In the genomic region with DNA sequence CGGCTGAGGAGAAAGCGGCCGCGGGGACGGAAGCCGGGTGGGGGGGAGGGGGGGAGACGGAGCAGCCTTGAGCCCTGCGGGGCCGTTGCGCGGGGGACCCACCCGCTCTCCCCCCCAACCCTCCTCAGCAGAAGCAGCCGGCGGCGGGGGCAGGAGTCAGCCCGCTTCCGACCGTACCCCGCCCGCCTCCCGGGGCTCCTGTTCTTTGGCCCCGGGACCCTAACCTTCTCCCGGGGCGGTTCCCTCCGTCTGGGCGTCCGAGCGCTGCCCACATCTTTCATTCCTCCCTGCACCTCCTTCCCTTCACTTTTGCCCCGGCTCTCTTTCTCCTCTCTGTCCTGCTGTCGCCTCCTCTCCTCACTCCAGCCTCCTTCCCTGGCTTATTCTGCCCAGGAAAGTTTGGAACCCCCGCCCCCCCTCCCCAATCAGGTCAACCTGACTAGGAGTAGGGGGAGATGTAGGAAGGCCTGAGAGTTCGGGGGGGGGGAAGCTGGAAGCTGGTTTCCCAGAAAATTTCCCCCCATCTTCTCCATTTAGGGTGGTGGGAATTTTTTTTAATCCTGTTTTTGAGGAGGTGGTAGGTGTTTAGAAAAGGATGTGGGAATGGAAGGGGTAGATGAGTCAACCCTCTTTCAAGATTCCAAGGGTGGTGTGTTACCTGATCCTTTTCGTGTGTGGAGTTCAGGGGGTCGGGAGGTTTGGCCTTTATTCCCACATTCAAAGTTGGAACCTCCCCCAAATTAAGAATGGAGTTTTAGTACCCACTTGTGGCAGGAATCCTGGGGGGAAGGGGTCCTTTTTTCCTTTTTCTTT, we compare ENCODE assay signal across 8 cellular contexts. TPM values are rescaled to one million over a fixed set of nuclear protein-coding genes. Genes with fewer than 3 reads are reported as not detected.
DNase-seq lines count a peak whose midpoint lies in the region; ATAC-seq and TF ChIP-seq lines count a peak whose summit lies in the region.

No MANE protein-coding gene starts in this region.

- H3K4me2 ChIP-seq in parathyroid adenoma (ENCODE audit: low read length) = peak overlapping the region; percentile 63

- H3K4me1 ChIP-seq in SJCRH30 = peaks cover 7% of the 10 kb centered on the region; the same call in 1 of the 2 replicates
- H3K4me1 ChIP-seq in parathyroid adenoma = peaks cover 17% of the 10 kb centered on the region

- peak overlapping the region; percentile 93 for H3K4me3 Mint-ChIP-seq in Calu3 (ENCODE audit: low read depth, unreplicated experiment)

- TF ChIP-seq CTCF in Calu3 (IDR thresholded peaks at IDR 0.05; ENCODE audit: unreplicated experiment) (no peak), fibroblast of villous mesenchyme (IDR thresholded peaks at IDR 0.05; ENCODE audit: insufficient read depth, low read depth, low read length) (no peak), parathyroid adenoma (IDR thresholded peaks at IDR 0.05) (no peak)

- H3K27me3 Mint-ChIP-seq in Calu3 (ENCODE audit: unreplicated experiment) = peaks cover 13% of the 10 kb centered on the region

- H3K36me3 ChIP-seq in SJCRH30 = peaks cover 5% of the 10 kb centered on the region
- no peaks in the 10 kb centered on the region for H3K36me3 ChIP-seq in parathyroid adenoma (ENCODE audit: control insufficient read depth, insufficient read depth, low read length)

- intact Hi-C loops in Calu3 (cut with micrococcal nuclease; ENCODE audit: unreplicated experiment) = loop anchor here (5.0 kb wide), 1 partner anchor 50 kb away; no protein-coding TSS in a partner anchor

- DNase-seq in Calu3 (no peak), HCEC 1CT (peak; percentile 9), SJCRH30 (peak in 1 of 2 experiments; percentile 19), fibroblast of villous mesenchyme (ENCODE audit: low read depth) (no peak), medulla oblongata (ENCODE audit: extremely low spot score) (no peak), germinal center (ENCODE audit: low spot score) (no peak)

- H3K27ac Mint-ChIP-seq in Calu3 (ENCODE audit: unreplicated experiment) = peak overlapping the region; percentile 98

- peak overlapping the region; percentile 83 for H2AFZ ChIP-seq in parathyroid adenoma

- H3K9me3 Mint-ChIP-seq in Calu3 (ENCODE audit: low read depth, unreplicated experiment) = no peaks in the 10 kb centered on the region

- CTCF ChIA-PET in Calu3 (lab: Charles Lee) = interaction anchor here (0.6 to 1.3 kb wide), 7 partner anchors 12 to 378 kb away, joined by 3 to 7 read pairs (median 5); a partner anchor contains a TSS

- ATAC-seq in GM19395 (IDR thresholded peaks at IDR 0.05; ENCODE audit: unreplicated experiment) = no peak

- H3K79me2 ChIP-seq in parathyroid adenoma = peaks cover 11% of the 10 kb centered on the region

- H3K27ac ChIP-seq in SJCRH30 = peak overlapping the region; percentile 39
- H3K27ac ChIP-seq in parathyroid adenoma = peak overlapping the region; percentile 69

- H3K36me3 Mint-ChIP-seq in Calu3 (ENCODE audit: insufficient read depth, unreplicated experiment) = peaks cover 25% of the 10 kb centered on the region

- peak overlapping the region; percentile 80 for H3K4me3 ChIP-seq in SJCRH30
- peak overlapping the region; percentile 89 for H3K4me3 ChIP-seq in fibroblast of villous mesenchyme (ENCODE audit: low read depth, low read length)
- peak overlapping the region; percentile 64 for H3K4me3 ChIP-seq in parathyroid adenoma (ENCODE audit: low read depth, low read length)

- H3K27me3 ChIP-seq in SJCRH30 (no peaks in the 10 kb centered on the region), parathyroid adenoma (ENCODE audit: control insufficient read depth, insufficient read depth, low read length) (no peaks in the 10 kb centered on the region)

- BruUV-seq in Calu3 (replicated peaks; lab: Mats Ljungman, UMichigan) = no TSS peak

- no peak overlapping the region for H3K9ac ChIP-seq in parathyroid adenoma

- H3K9me3 ChIP-seq in SJCRH30 (replicated peaks) (no peaks in the 10 kb centered on the region), parathyroid adenoma (ENCODE audit: control insufficient read depth, low read length) (no peaks in the 10 kb centered on the region)

- H3K4me1 Mint-ChIP-seq in Calu3 (ENCODE audit: low read depth, unreplicated experiment) = peaks cover 26% of the 10 kb centered on the region

RNA-seq across cellular contexts. Expression of a gene that starts 0.4 kb away (rescaled TPM):
- 20.4 and 22.0 TPM in 2 replicates for total RNA-seq in Calu3 (2022)
- 27.8 and 28.4 TPM in 2 replicates for total RNA-seq in SJCRH30 (2014; rRNA removed; shearing (Covaris generic))
- total RNA-seq in fibroblast of villous mesenchyme = 17.7 and 33.7 TPM in 2 replicates
